21 cellular contexts compared by ENCODE assay signal in the genomic region with DNA sequence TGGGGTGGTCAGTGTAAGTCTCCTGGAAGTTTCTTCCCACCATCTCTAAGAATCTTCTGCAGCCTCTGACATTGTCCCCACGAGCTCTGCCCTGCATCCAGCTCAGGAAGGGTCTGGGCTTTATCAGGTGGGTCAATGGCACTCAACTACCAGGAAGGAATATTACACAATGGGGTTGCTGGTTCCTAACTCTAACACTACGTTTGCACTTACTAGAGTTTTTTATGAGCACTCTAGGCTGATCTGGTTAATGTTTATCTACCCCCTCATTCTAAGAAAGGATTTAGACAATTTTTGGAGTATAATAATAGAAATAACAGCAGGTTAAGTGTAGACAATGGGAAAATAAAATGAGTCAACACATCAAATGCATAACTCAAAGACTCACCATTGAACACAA.
DNase-seq lines count a peak whose midpoint lies in the region; ATAC-seq and TF ChIP-seq lines count a peak whose summit lies in the region.
"Had no signal": no experiment of that assay in that cellular context is flagged by ENCODE, and none has a peak within 500 bp of the region (broad histone marks: within the 10 kb centered on the region; RNA-seq: fewer than 3 reads in every experiment).

No MANE protein-coding gene starts in this region.

- WGBS in mammary epithelial cell (ENCODE audit: low coverage, missing lambda C conversion rate), result 23% methylated on average over 2 of the region's 2 CpGs

- TF ChIP-seq CTCF in left lung (IDR thresholded peaks at IDR 0.05), result no peak
- TF ChIP-seq CTCF in mammary epithelial cell (conservative IDR thresholded peaks at IDR 0.05 in 1 of 2, IDR thresholded peaks at IDR 0.05 in 1 of 2; ENCODE audit: extremely low read depth in 1 of 2, insufficient read depth in 1 of 2, low read depth in 1 of 2, low read length in 2 of 2), result no peak

- H3K27ac ChIP-seq in left lung (no peak overlapping the region), mammary epithelial cell (ENCODE audit: insufficient read depth, low read depth, low read length) (no peak overlapping the region)
- H3K27ac ChIP-seq: 22Rv1; BLaER1 treated with 17β-estradiol and CSF1 and Interleukin-3, amounts not matched to agents 10 nM and 100 nM had no signal

- H3K79me2 ChIP-seq in mammary epithelial cell (ENCODE audit: insufficient read depth, low read length), result no peaks in the 10 kb centered on the region

- dilution Hi-C loops in mammary epithelial cell (cut with HindIII; ENCODE audit: low sequenced_read_pairs), result no loop called here

- peak; percentile 14 for DNase-seq in Caki2 (ENCODE audit: low read depth)
- DNase-seq in left lung, result no peak
- DNase-seq in renal cortical epithelial cell (ENCODE audit: low read depth), result peak; percentile 88
- DNase-seq in mammary epithelial cell, result no peak
- no peak for DNase-seq in amniotic stem cell (lab: John Stamatoyannopoulos, UW)
- DNase-seq in NCI-H2081 (lab: John Stamatoyannopoulos, UW), result no peak
- DNase-seq: AML-193; BE2C; Calu3; CD4-positive, alpha-beta T cell; CD8-positive, alpha-beta memory T cell; DMS53; DMS79 treated with DMSO at 0.1 percent for 48 hours; GF-D8; H9 had no signal

- no peak overlapping the region for H2AFZ ChIP-seq in mammary epithelial cell (ENCODE audit: low read depth, low read length)
- H2AFZ ChIP-seq: GM23338 had no signal

- H3K4me3 ChIP-seq in left lung (no peak overlapping the region), mammary epithelial cell (replicated peaks in 1 of 3; ENCODE audit: insufficient read depth in 1 of 3, low read depth in 2 of 3, low read length in 3 of 3) (no peak overlapping the region)
- H3K4me3 ChIP-seq: BLaER1 treated with 17β-estradiol and CSF1 and Interleukin-3, amounts not matched to agents 10 nM and 100 nM; GM23338 had no signal

- no TSS peak for BruUV-seq in mammary epithelial cell (replicated peaks; lab: Mats Ljungman, UMichigan)

- H3K9ac ChIP-seq in mammary epithelial cell (ENCODE audit: insufficient read depth, low read length), result no peak overlapping the region
- H3K9ac ChIP-seq: BLaER1 treated with 17β-estradiol and CSF1 and Interleukin-3, amounts not matched to agents 10 nM and 100 nM had no signal

- ATAC-seq in GM19467 (IDR thresholded peaks at IDR 0.05; ENCODE audit: unreplicated experiment) (peak; percentile 17), left lung (peak; percentile 77), HG02970 (IDR thresholded peaks at IDR 0.05; ENCODE audit: low FRiP score, unreplicated experiment) (no peak)
- ATAC-seq: GM23338, HCT116 had no signal

- H4K20me1 ChIP-seq in mammary epithelial cell (ENCODE audit: insufficient read depth, low read length), result no peaks in the 10 kb centered on the region
- H4K20me1 ChIP-seq: BLaER1 treated with 17β-estradiol and CSF1 and Interleukin-3, amounts not matched to agents 10 nM and 100 nM had no signal

- H3K4me2 ChIP-seq in mammary epithelial cell (ENCODE audit: insufficient read depth, low read depth, low read length), result no peak overlapping the region
- H3K4me2 ChIP-seq: BLaER1 treated with 17β-estradiol and CSF1 and Interleukin-3, amounts not matched to agents 10 nM and 100 nM; GM23338 had no signal

- H3K27me3 ChIP-seq in left lung (no peaks in the 10 kb centered on the region), mammary epithelial cell (ENCODE audit: insufficient read depth, low read length) (no peaks in the 10 kb centered on the region)
- H3K27me3 ChIP-seq: BE2C; BLaER1 treated with 17β-estradiol and CSF1 and Interleukin-3, amounts not matched to agents 10 nM and 100 nM had no signal

- CTCF ChIA-PET in mammary epithelial cell (lab: Charles Lee; ENCODE audit: low non-redundant PET), result no interaction called here

- H3K9me3 ChIP-seq in left lung (no peaks in the 10 kb centered on the region), mammary epithelial cell (replicated peaks; ENCODE audit: insufficient read depth, low read length) (no peaks in the 10 kb centered on the region)
- H3K9me3 ChIP-seq: BE2C; BLaER1 treated with 17β-estradiol and CSF1 and Interleukin-3, amounts not matched to agents 10 nM and 100 nM had no signal

- H3K36me3 ChIP-seq in left lung (no peaks in the 10 kb centered on the region), mammary epithelial cell (ENCODE audit: insufficient read depth, low read length) (no peaks in the 10 kb centered on the region)
- H3K36me3 ChIP-seq: BE2C; BLaER1 treated with 17β-estradiol and CSF1 and Interleukin-3, amounts not matched to agents 10 nM and 100 nM had no signal

- intact Hi-C loops in left lung (cut with DNase I), result no loop called here
- intact Hi-C loops in mammary epithelial cell (cut with micrococcal nuclease), result no loop called here

- in situ Hi-C loops in Caki2 (cut with HindIII; ENCODE audit: low pct_unique_long_range_greater_than_20kb, low sequenced_read_pairs) (no loop called here), mammary epithelial cell (cut with MboI; ENCODE audit: low sequenced_read_pairs in 2 of 2) (no loop called here)

- H3K4me1 ChIP-seq in left lung, result no peaks in the 10 kb centered on the region
- H3K4me1 ChIP-seq in mammary epithelial cell (ENCODE audit: insufficient read depth, low read length), result peaks cover 9% of the 10 kb centered on the region
- H3K4me1 ChIP-seq: BE2C; BLaER1 treated with 17β-estradiol and CSF1 and Interleukin-3, amounts not matched to agents 10 nM and 100 nM had no signal

Comparison
In these comparisons a context has a peak if more than half of its experiments do, and no peak if none do; other contexts are left out.
1. DNase-seq: peak in Caki2 (single experiment) and renal cortical epithelial cell (single experiment); none in left lung (0 of 2), mammary epithelial cell (single experiment), amniotic stem cell (single experiment) and NCI-H2081 (0 of 2).